8 cellular contexts compared by ENCODE assay signal in genomic region chr21:41610042-41610839, GRCh38.
DNase-seq lines count a peak whose midpoint lies in the region; ATAC-seq and TF ChIP-seq lines count a peak whose summit lies in the region.

No MANE protein-coding gene starts in this region.

- H3K36me3 ChIP-seq in A673 (ENCODE audit: insufficient read depth, low read length, poor library complexity, severe bottlenecking) = no peaks in the 10 kb centered on the region

- intact Hi-C loops in A673 (cut with micrococcal nuclease; ENCODE audit: unreplicated experiment) = loop anchor here (10.0 kb wide), 1 partner anchor 845 kb away; no protein-coding TSS in a partner anchor

- no peak overlapping the region for H3K4me3 ChIP-seq in A673 (ENCODE audit: low read depth, low read length, poor library complexity, severe bottlenecking)

- peaks cover 8% of the 10 kb centered on the region for H3K4me1 ChIP-seq in A673 (ENCODE audit: insufficient read depth, low read length, poor library complexity, severe bottlenecking)

- POLR2A ChIA-PET in A673 (lab: Charles Lee; ENCODE audit: low non-redundant PET) = no interaction called here
- POLR2A ChIA-PET in GM10248 (lab: Yijun Ruan, JAX) = no interaction called here

- TF ChIP-seq CTCF in A673 (conservative IDR thresholded peaks at IDR 0.05; ENCODE audit: low read depth, low read length) (peak; percentile 70), GM10248 (IDR thresholded peaks at IDR 0.05; ENCODE audit: control extremely low read depth, extremely low read depth, low read depth, missing control alignments) (peak; percentile 44)

- peak; percentile 51 for DNase-seq in A673 (ENCODE audit: low spot score)
- peak; percentile 55 for DNase-seq in GM10248 (ENCODE audit: extremely low spot score)
- DNase-seq in NCI-H748 treated with DMSO at 0.1 percent for 48 hours (lab: John Stamatoyannopoulos, UW) = peak; percentile 67
- DNase-seq in astrocyte of the hippocampus (ENCODE audit: low read depth, low spot score) = peak; percentile 79
- DNase-seq in iris pigment epithelial cell (ENCODE audit: low read depth) = peak; percentile 57
- peak; percentile 72 for DNase-seq in superior temporal gyrus (ENCODE audit: extremely low spot score)
- DNase-seq in NCI-H2081 treated with DMSO at 0.1 percent for 48 hours (lab: John Stamatoyannopoulos, UW) = no peak

- CTCF ChIA-PET in A673 (lab: Charles Lee) (no interaction called here), GM10248 (lab: Yijun Ruan, JAX) (interaction anchor here (0.8 to 1.2 kb wide), 3 partner anchors 10 to 327 kb away, joined by 3 to 4 read pairs (median 3); no protein-coding TSS in a partner anchor)

- no peaks in the 10 kb centered on the region for H3K9me3 ChIP-seq in A673 (ENCODE audit: low read depth, low read length, poor library complexity, severe bottlenecking)

- H3K27ac ChIP-seq in A673 (ENCODE audit: low read depth, low read length, poor library complexity, severe bottlenecking) = no peak overlapping the region

- BruUV-seq in A673 (replicated peaks; lab: Mats Ljungman, UMichigan) = no TSS peak

- H3K27me3 ChIP-seq in A673 (replicated peaks; ENCODE audit: insufficient read depth, low read depth, low read length, poor library complexity) = no peaks in the 10 kb centered on the region

- no peak for ATAC-seq in HG03565 (IDR thresholded peaks at IDR 0.05; ENCODE audit: unreplicated experiment)
